11 cellular contexts compared by ENCODE assay signal in genomic region chr20:35453647-35454046, GRCh38. TPM values are rescaled to one million over a fixed set of nuclear protein-coding genes. Genes with fewer than 3 reads are reported as not detected.
DNase-seq lines count a peak whose midpoint lies in the region; ATAC-seq and TF ChIP-seq lines count a peak whose summit lies in the region.
"Had no signal": no experiment of that assay in that cellular context is flagged by ENCODE, and none has a peak within 500 bp of the region (broad histone marks: within the 10 kb centered on the region; RNA-seq: fewer than 3 reads in every experiment).

No MANE protein-coding gene starts in this region.

- no peak overlapping the region for H3K4me3 ChIP-seq in CD4-positive, CD25-positive, alpha-beta regulatory T cell (ENCODE audit: low read depth, low read length)
- peak overlapping the region; percentile 75 for H3K4me3 ChIP-seq in Jurkat, Clone E6-1 (ENCODE audit: low read length)
- H3K4me3 ChIP-seq in astrocyte of the cerebellum (ENCODE audit: low read depth, low read length) = peak overlapping the region; percentile 52

- no peaks in the 10 kb centered on the region for H3K9me3 Mint-ChIP-seq in CD4-positive, CD25-positive, alpha-beta regulatory T cell
- no peaks in the 10 kb centered on the region for H3K9me3 Mint-ChIP-seq in natural killer cell

- H3K27ac ChIP-seq in CD4-positive, CD25-positive, alpha-beta regulatory T cell (ENCODE audit: insufficient read depth, low read length, poor library complexity, severe bottlenecking) = no peak overlapping the region

- no peaks in the 10 kb centered on the region for H3K27me3 Mint-ChIP-seq in CD4-positive, CD25-positive, alpha-beta regulatory T cell
- H3K27me3 Mint-ChIP-seq in natural killer cell (ENCODE audit: low read depth in 2 of 2) = no peaks in the 10 kb centered on the region

- no peaks in the 10 kb centered on the region for H3K27me3 ChIP-seq in CD4-positive, CD25-positive, alpha-beta regulatory T cell (ENCODE audit: control insufficient read depth, insufficient read depth, low read length)
- H3K27me3 ChIP-seq: adrenal gland had no signal

- H3K9me3 ChIP-seq in CD4-positive, CD25-positive, alpha-beta regulatory T cell (ENCODE audit: control insufficient read depth in 2 of 2, low read length in 2 of 2) = no peaks in the 10 kb centered on the region
- H3K9me3 ChIP-seq: adrenal gland had no signal

- DNase-seq in CD4-positive, CD25-positive, alpha-beta regulatory T cell = no peak
- DNase-seq in Jurkat, Clone E6-1 (ENCODE audit: low read depth, low spot score) = no peak
- DNase-seq in astrocyte of the cerebellum (ENCODE audit: low read depth) = no peak
- no peak for DNase-seq in natural killer cell
- DNase-seq in NK-92 treated with Interleukin-12 subunit alpha and Interleukin-12 subunit beta, amount 100 ng/mL, for 24 hours (lab: John Stamatoyannopoulos, UW) = no peak
- DNase-seq: adrenal gland, NCI-H2081 treated with DMSO at 0.1 percent for 48 hours had no signal

- peak overlapping the region in 1 of 3 donors; percentile 76 for H3K27ac Mint-ChIP-seq in CD4-positive, CD25-positive, alpha-beta regulatory T cell
- H3K27ac Mint-ChIP-seq in natural killer cell = no peak overlapping the region

- intact Hi-C loops in natural killer cell (cut with micrococcal nuclease) = loop anchor here (2.0 kb wide), 1 partner anchor 501 kb away; the partner anchor contains the start of gene SCAND1

- no peaks in the 10 kb centered on the region for H3K36me3 Mint-ChIP-seq in CD4-positive, CD25-positive, alpha-beta regulatory T cell
- H3K36me3 Mint-ChIP-seq in natural killer cell = no peaks in the 10 kb centered on the region

- peaks cover 0 to 33% (median 24%) of the 10 kb centered on the region in 4 donors for H3K4me1 Mint-ChIP-seq in CD4-positive, CD25-positive, alpha-beta regulatory T cell
- peaks cover 0 to 5% of the 10 kb centered on the region in 2 donors for H3K4me1 Mint-ChIP-seq in natural killer cell

- peaks cover 10% of the 10 kb centered on the region for H3K4me1 ChIP-seq in CD4-positive, CD25-positive, alpha-beta regulatory T cell (ENCODE audit: control insufficient read depth, insufficient read depth, low read length, poor library complexity, severe bottlenecking)

- in situ Hi-C loops in astrocyte of the cerebellum (cut with HindIII; ENCODE audit: low sequenced_read_pairs) = no loop called here

- H3K36me3 ChIP-seq in CD4-positive, CD25-positive, alpha-beta regulatory T cell (ENCODE audit: control insufficient read depth, insufficient read depth, low read length) = no peaks in the 10 kb centered on the region
- H3K36me3 ChIP-seq: adrenal gland had no signal

- no peak for TF ChIP-seq CTCF in astrocyte of the cerebellum (IDR thresholded peaks at IDR 0.05; ENCODE audit: low read depth, low read length, missing control alignments)
- no peak for TF ChIP-seq CTCF in natural killer cell (IDR thresholded peaks at IDR 0.05)

- ATAC-seq in CD4-positive, CD25-positive, alpha-beta regulatory T cell (ENCODE audit: low read depth in 2 of 2) = no peak
- ATAC-seq in natural killer cell (no peak), HG03039 (IDR thresholded peaks at IDR 0.05; ENCODE audit: unreplicated experiment) (no peak), HG03095 (IDR thresholded peaks at IDR 0.05; ENCODE audit: unreplicated experiment) (no peak), HG02852 (IDR thresholded peaks at IDR 0.05; ENCODE audit: unreplicated experiment) (no peak)

- H3K4me3 Mint-ChIP-seq in CD4-positive, CD25-positive, alpha-beta regulatory T cell = peak overlapping the region; percentile 90 to 96 (median 94)
- H3K4me3 Mint-ChIP-seq in natural killer cell = peak overlapping the region; percentile 42

RNA-seq across cellular contexts. Expression of gene CEP250, which starts 1.8 kb away (rescaled TPM):
- total RNA-seq in CD4-positive, CD25-positive, alpha-beta regulatory T cell = 64.1 TPM
- 1 to 10 TPM; 4.7 to 5.3 (median 4.9) TPM for polyA plus RNA-seq in CD4-positive, CD25-positive, alpha-beta regulatory T cell
- 84.4 TPM for polyA plus RNA-seq in Jurkat, Clone E6-1 (2012; ENCODE audit: insufficient read depth, insufficient read length)
- total RNA-seq in natural killer cell = 10 to 100 TPM; 61.5 to 91.8 (median 80.8) TPM

RNA-seq across cellular contexts. Expression of gene GDF5, which starts 15.6 kb away (rescaled TPM):
- not detected for total RNA-seq in CD4-positive, CD25-positive, alpha-beta regulatory T cell
- not detected for polyA plus RNA-seq in CD4-positive, CD25-positive, alpha-beta regulatory T cell
- polyA plus RNA-seq in Jurkat, Clone E6-1 (2012; ENCODE audit: insufficient read depth, insufficient read length) = not detected
- total RNA-seq in natural killer cell = not detected
- total RNA-seq: T-helper 2 cell treated with Interferon-gamma antibody and Interleukin-4, amounts not matched to agents 100 ng/mL and 5 ng/mL, for 36 hours had no signal

RNA-seq across cellular contexts. Expression of gene UQCC1, which starts 41.9 kb away (rescaled TPM):
- 28.3 TPM for total RNA-seq in CD4-positive, CD25-positive, alpha-beta regulatory T cell
- polyA plus RNA-seq in CD4-positive, CD25-positive, alpha-beta regulatory T cell = 10 to 100 TPM; 11.7 to 22.0 (median 18.0) TPM
- polyA plus RNA-seq in Jurkat, Clone E6-1 (2012; ENCODE audit: insufficient read depth, insufficient read length) = 85.3 TPM
- 10 to 100 TPM; 22.2 to 39.7 (median 27.7) TPM for total RNA-seq in natural killer cell
